ENCODE assay signal across 12 cellular contexts in genomic region chr21:30257773-30258172, GRCh38. TPM values are rescaled to one million over a fixed set of nuclear protein-coding genes. Genes with fewer than 3 reads are reported as not detected.
DNase-seq lines count a peak whose midpoint lies in the region; ATAC-seq and TF ChIP-seq lines count a peak whose summit lies in the region.
"Had no signal": no experiment of that assay in that cellular context is flagged by ENCODE, and none has a peak within 500 bp of the region (broad histone marks: within the 10 kb centered on the region; RNA-seq: fewer than 3 reads in every experiment).

No MANE protein-coding gene starts in this region.

- H3K27ac ChIP-seq in heart left ventricle (no peak overlapping the region), transverse colon (no peak overlapping the region), sigmoid colon (no peak overlapping the region)

- no peak for DNase-seq in heart left ventricle
- no peak for DNase-seq in cardiac septum (ENCODE audit: low spot score)
- DNase-seq in SHP77 (lab: John Stamatoyannopoulos, UW), result peak; percentile 20 to 34
- peak; percentile 14 for DNase-seq in fibroblast of villous mesenchyme (ENCODE audit: low read depth)
- no peak for DNase-seq in transverse colon
- DNase-seq in sigmoid colon, result no peak
- DNase-seq in SW 1271 (lab: John Stamatoyannopoulos, UW), result no peak
- DNase-seq: activated B cell treated with CpG ODN at 0.5 μM for 24 hours, amniotic stem cell, left cardiac atrium had no signal

- 52 to 66% (median 61%) methylated on average over 4 of the region's 4 CpGs for WGBS in heart left ventricle, 4 donors
- 66 to 100% methylated on average over 1 to 4 of the region's 4 CpGs for WGBS in transverse colon (ENCODE audit: low coverage in 1 of 2), 2 donors
- 70 to 72% methylated on average over 4 of the region's 4 CpGs for WGBS in sigmoid colon, 2 donors

- intact Hi-C loops in heart left ventricle (cut with DNase I) (loop anchor here in 4 of 10 donors (2.0 to 10.0 kb wide), 3 partner anchors 183 to 213 kb away; no protein-coding TSS in a partner anchor), cardiac septum (cut with DNase I) (no loop called here), transverse colon (cut with DNase I; ENCODE audit: low total_unique reads) (no loop called here), sigmoid colon (cut with DNase I) (no loop called here)

- H3K9me3 ChIP-seq in heart left ventricle, result no peaks in the 10 kb centered on the region
- H3K9me3 ChIP-seq in transverse colon, result no peaks in the 10 kb centered on the region
- H3K9me3 ChIP-seq in sigmoid colon, result no peaks in the 10 kb centered on the region

- no peak for TF ChIP-seq EP300 in transverse colon (IDR thresholded peaks at IDR 0.05; ENCODE audit: low read depth)
- TF ChIP-seq EP300 in sigmoid colon (IDR thresholded peaks at IDR 0.05), result no peak

- no peak for TF ChIP-seq POLR2A in heart left ventricle (IDR thresholded peaks at IDR 0.05)
- TF ChIP-seq POLR2A in transverse colon (IDR thresholded peaks at IDR 0.05), result no peak
- no peak for TF ChIP-seq POLR2A in sigmoid colon (IDR thresholded peaks at IDR 0.05)

- H3K4me3 ChIP-seq in heart left ventricle (no peak overlapping the region), fibroblast of villous mesenchyme (ENCODE audit: low read depth, low read length) (no peak overlapping the region), transverse colon (no peak overlapping the region), sigmoid colon (no peak overlapping the region)

- no peaks in the 10 kb centered on the region for H3K36me3 ChIP-seq in heart left ventricle
- H3K36me3 ChIP-seq in transverse colon, result no peaks in the 10 kb centered on the region
- no peaks in the 10 kb centered on the region for H3K36me3 ChIP-seq in sigmoid colon

- H3K4me1 ChIP-seq in heart left ventricle, result no peaks in the 10 kb centered on the region
- H3K4me1 ChIP-seq in transverse colon, result peaks cover 0 to 22% (median 5%) of the 10 kb centered on the region in 4 donors
- H3K4me1 ChIP-seq in sigmoid colon, result no peaks in the 10 kb centered on the region

- peak in 8 of 12 donors; percentile 13 to 41 (median 30) for TF ChIP-seq CTCF in heart left ventricle (IDR thresholded peaks at IDR 0.05)
- peak; percentile 22 for TF ChIP-seq CTCF in fibroblast of villous mesenchyme (IDR thresholded peaks at IDR 0.05; ENCODE audit: insufficient read depth, low read depth, low read length)
- TF ChIP-seq CTCF in transverse colon (IDR thresholded peaks at IDR 0.05), result peak in 4 of 5 experiments; percentile 16 to 36 (median 26)
- TF ChIP-seq CTCF in sigmoid colon (IDR thresholded peaks at IDR 0.05), result no peak

- H3K27me3 ChIP-seq in heart left ventricle (no peaks in the 10 kb centered on the region), transverse colon (no peaks in the 10 kb centered on the region), sigmoid colon (no peaks in the 10 kb centered on the region)

- ATAC-seq in heart left ventricle (no peak), HG03378 (IDR thresholded peaks at IDR 0.05; ENCODE audit: unreplicated experiment) (no peak)

- in situ Hi-C loops in transverse colon (cut with MboI; ENCODE audit: low pct_ligation_motif_present in 1 of 4, low pct_unique_long_range_greater_than_20kb in 1 of 4, low sequenced_read_pairs in 3 of 4), result no loop called here

RNA-seq across cellular contexts. Expression of gene KRTAP24-1, which starts 25.0 kb away (rescaled TPM):
- total RNA-seq in heart left ventricle (not detected), cardiac septum (not detected), fibroblast of villous mesenchyme (not detected in 2 replicates), transverse colon (not detected), sigmoid colon (not detected)
- polyA plus RNA-seq in heart left ventricle (not detected), sigmoid colon (not detected)
- total RNA-seq: activated B cell treated with CpG ODN at 0.5 μM for 24 hours; CD4-positive, CD25-positive, alpha-beta regulatory T cell; left cardiac atrium had no signal
- polyA plus RNA-seq: CD4-positive, CD25-positive, alpha-beta regulatory T cell had no signal

RNA-seq across cellular contexts. Expression of gene KRTAP25-1, which starts 31.5 kb away (rescaled TPM):
- total RNA-seq in heart left ventricle (not detected), cardiac septum (not detected), fibroblast of villous mesenchyme (not detected in 2 replicates), transverse colon (not detected), sigmoid colon (not detected)
- polyA plus RNA-seq in heart left ventricle (not detected), sigmoid colon (not detected)
- total RNA-seq: activated B cell treated with CpG ODN at 0.5 μM for 24 hours; CD4-positive, CD25-positive, alpha-beta regulatory T cell; left cardiac atrium had no signal
- polyA plus RNA-seq: CD4-positive, CD25-positive, alpha-beta regulatory T cell had no signal

RNA-seq across cellular contexts. Expression of gene CLDN8, which starts 41.9 kb away (rescaled TPM):
- not detected for total RNA-seq in heart left ventricle
- polyA plus RNA-seq in heart left ventricle, result not detected
- not detected for total RNA-seq in cardiac septum
- not detected in 2 replicates for total RNA-seq in fibroblast of villous mesenchyme
- 100 to 1,000 TPM in 1 of 4 donors, 10 to 100 TPM in 3; 13.5 to 107 (median 33.2) TPM for total RNA-seq in transverse colon
- under 1 TPM in 1 of 4 donors, not detected in 3; 0.71 TPM for total RNA-seq in sigmoid colon
- polyA plus RNA-seq in sigmoid colon, result 10 to 100 TPM in 1 of 3 donors, 1 to 10 TPM in 2; 3.1 to 21.0 (median 6.9) TPM
- total RNA-seq: activated B cell treated with CpG ODN at 0.5 μM for 24 hours; CD4-positive, CD25-positive, alpha-beta regulatory T cell; left cardiac atrium had no signal
- polyA plus RNA-seq: CD4-positive, CD25-positive, alpha-beta regulatory T cell had no signal

Comparison
In these comparisons a context has a peak if more than half of its experiments do, and no peak if none do; other contexts are left out.
1. DNase-seq: peak in SHP77 (2 of 2) and fibroblast of villous mesenchyme (single experiment); none in heart left ventricle (0 of 5), cardiac septum (single experiment), transverse colon (single experiment), sigmoid colon (single experiment) and SW 1271 (0 of 2).
2. CTCF ChIP-seq: peak in heart left ventricle (8 of 12), fibroblast of villous mesenchyme (single experiment) and transverse colon (4 of 5); none in sigmoid colon (0 of 4).
3. RNA of gene CLDN8, which starts 41.9 kb away (total RNA-seq): 13.5 to 107 TPM in transverse colon; not detected in heart left ventricle, not detected in cardiac septum (single experiment), not detected in fibroblast of villous mesenchyme and 0.71 TPM in sigmoid colon; every median in the first group is over 4 times any median in the second.